7 cellular contexts compared by ENCODE assay signal in the genomic region with DNA sequence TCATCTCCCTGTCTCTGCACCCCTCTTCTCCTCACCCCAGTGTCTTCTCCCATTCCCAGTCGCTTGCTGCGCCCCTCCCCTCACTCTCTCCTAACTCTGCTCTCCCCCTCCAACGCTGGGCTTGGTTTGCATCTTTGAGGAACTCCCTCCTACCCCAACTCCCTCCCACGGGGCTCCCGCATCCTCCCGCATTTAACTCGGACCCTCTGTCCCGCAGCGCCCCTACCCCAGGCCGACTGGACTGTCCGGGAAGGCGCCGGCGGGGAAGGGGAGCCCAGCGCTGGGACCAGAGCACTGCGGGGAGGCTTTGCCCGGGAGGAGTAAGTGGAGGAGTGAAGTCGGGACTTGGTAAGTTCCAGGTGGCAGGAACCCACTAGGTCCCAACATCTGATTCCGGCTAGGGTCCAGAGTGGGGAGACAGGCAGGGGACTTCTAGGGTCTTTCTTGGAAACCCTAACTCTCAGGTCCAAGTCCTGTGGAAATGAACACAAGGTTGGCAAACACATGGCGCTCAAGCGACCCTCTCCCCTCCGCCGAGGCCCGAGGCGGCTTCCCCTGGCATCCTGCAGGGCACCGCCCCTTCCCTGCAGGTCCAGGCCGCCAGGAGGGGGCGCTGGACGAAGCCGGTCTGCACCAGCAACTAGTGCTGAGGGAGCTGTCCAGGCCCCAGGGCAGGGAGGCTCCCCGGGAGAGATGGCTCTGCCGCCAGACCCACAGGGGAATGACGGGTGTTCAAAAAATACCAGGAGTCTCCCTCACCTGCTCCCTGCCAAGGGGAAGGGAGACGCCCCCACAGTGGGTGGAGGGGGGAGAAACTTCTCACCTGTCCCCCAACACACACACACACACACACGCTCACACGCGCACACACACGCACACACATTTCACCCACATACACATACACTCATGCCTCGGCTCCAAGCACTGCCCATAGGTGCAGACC. TPM values are rescaled to one million over a fixed set of nuclear protein-coding genes. Genes with fewer than 3 reads are reported as not detected.
A peak's percentile ranks its signal among the peaks of the same experiment; 100 is the strongest.
DNase-seq lines count a peak whose midpoint lies in the region; ATAC-seq and TF ChIP-seq lines count a peak whose summit lies in the region.

No MANE protein-coding gene starts in this region.

- peak; percentile 52 for ATAC-seq in GM18498 (IDR thresholded peaks at IDR 0.05; ENCODE audit: unreplicated experiment)
- ATAC-seq in right lobe of liver: peak; percentile 60 to 69 (median 62)

- intact Hi-C loops in right lobe of liver (cut with DNase I): no loop called here

- in situ Hi-C loops in KBM-7 (cut with MboI; ENCODE audit: low pct_unique_long_range_greater_than_20kb, low sequenced_read_pairs): no loop called here

- H3K27me3 ChIP-seq in right lobe of liver: no peaks in the 10 kb centered on the region

- no peaks in the 10 kb centered on the region for H3K9me3 ChIP-seq in right lobe of liver

- no peaks in the 10 kb centered on the region for H3K36me3 ChIP-seq in right lobe of liver

- H3K4me3 ChIP-seq in choroid plexus epithelial cell (ENCODE audit: low read depth, low read length) (no peak overlapping the region), right lobe of liver (no peak overlapping the region)

- 2% methylated on average over 23 of the region's 39 CpGs for WGBS in right lobe of liver (ENCODE audit: insufficient coverage, low coverage, low lambda C conversion rate, missing lambda C conversion rate)

- no peak for TF ChIP-seq POLR2A in right lobe of liver (IDR thresholded peaks at IDR 0.05)

- no peak overlapping the region for H3K27ac ChIP-seq in right lobe of liver

- H3K4me1 ChIP-seq in right lobe of liver: no peaks in the 10 kb centered on the region

- DNase-seq in KBM-7: peak; percentile 68
- DNase-seq in activated CD4-positive, CD25-positive, alpha-beta regulatory T cell treated with anti-CD3 and anti-CD28 coated beads, Interleukin-2, amount 50 U/mL, for 16 hours (ENCODE audit: low read depth, low spot score): peak; percentile 17
- peak; percentile 76 for DNase-seq in choroid plexus epithelial cell (ENCODE audit: low read depth)
- DNase-seq in right lobe of liver: peak in 1 of 3 donors; percentile 54
- DNase-seq in stimulated activated CD8-positive, alpha-beta memory T cell treated with anti-CD3 and anti-CD28 coated beads, Interleukin-2, amount 100 ng/mL, for 1 hour (ENCODE audit: low read depth in 2 of 2): peak; percentile 8 to 30
- DNase-seq in NCI-H774 (lab: John Stamatoyannopoulos, UW): no peak

- peak; percentile 86 for TF ChIP-seq CTCF in choroid plexus epithelial cell (conservative IDR thresholded peaks at IDR 0.05; ENCODE audit: low read depth, low read length)
- peak; percentile 38 to 60 (median 44) for TF ChIP-seq CTCF in right lobe of liver (IDR thresholded peaks at IDR 0.05)

RNA-seq across cellular contexts. Expression of a gene that starts 53.2 kb away (rescaled TPM):
- total RNA-seq in right lobe of liver: under 1 TPM in 1 of 6 experiments, not detected in 5; 0.07 TPM
